13 cellular contexts compared by ENCODE assay signal in the genomic region with DNA sequence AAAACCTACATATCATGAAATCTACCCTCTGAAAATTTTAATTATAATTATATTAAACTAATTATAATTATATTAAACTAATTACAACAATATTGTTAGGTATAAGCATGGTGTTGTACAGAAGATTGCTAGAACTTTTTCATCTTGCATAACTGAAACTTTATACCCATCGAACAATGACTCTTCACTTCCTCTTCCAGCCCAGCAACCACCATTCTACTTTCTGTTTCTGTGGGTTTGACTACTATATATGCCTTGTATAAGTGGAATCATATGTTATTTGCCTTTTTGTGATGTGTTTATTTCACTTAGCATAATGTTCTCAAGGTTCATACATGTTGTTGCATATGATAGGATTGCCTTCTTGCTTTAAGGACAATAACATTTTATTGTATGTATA.
A peak's percentile ranks its signal among the peaks of the same experiment; 100 is the strongest.
DNase-seq lines count a peak whose midpoint lies in the region; ATAC-seq, FAIRE-seq and TF ChIP-seq lines count a peak whose summit lies in the region.
"Had no signal": no experiment of that assay in that cellular context is flagged by ENCODE, and none has a peak within 500 bp of the region (broad histone marks: within the 10 kb centered on the region; RNA-seq: fewer than 3 reads in every experiment).

No MANE protein-coding gene starts in this region.

- H4K20me1 ChIP-seq in OCI-LY3 (ENCODE audit: insufficient read depth, low read length): no peaks in the 10 kb centered on the region

- H3K9me3 ChIP-seq in OCI-LY3 (ENCODE audit: insufficient read depth, low read length): no peaks in the 10 kb centered on the region
- peaks cover 0 to 11% (median 0%) of the 10 kb centered on the region in 3 donors for H3K9me3 ChIP-seq in tibial artery
- H3K9me3 ChIP-seq: BE2C, MG63, right lobe of liver had no signal

- no peak for DNase-seq in KG1 (lab: John Stamatoyannopoulos, UW)
- DNase-seq in urothelium cell line (ENCODE audit: low spot score): no peak
- no peak for DNase-seq in tibial artery
- no peak for DNase-seq in putamen (ENCODE audit: low spot score)
- DNase-seq: BE2C, GF-D8, MG63, right lobe of liver had no signal

- H3K27me3 ChIP-seq in OCI-LY3 (ENCODE audit: low read depth, low read length) (no peaks in the 10 kb centered on the region), tibial artery (no peaks in the 10 kb centered on the region)
- H3K27me3 ChIP-seq: BE2C, MG63, right lobe of liver had no signal

- no peak for FAIRE-seq in urothelium cell line (lab: Jason Lieb, UNC)
- FAIRE-seq: endothelial cell of umbilical vein had no signal

- H3K36me3 ChIP-seq in OCI-LY3 (replicated peaks; ENCODE audit: low read depth, low read length) (peaks cover 7% of the 10 kb centered on the region), tibial artery (no peaks in the 10 kb centered on the region)
- H3K36me3 ChIP-seq: BE2C, MG63, right lobe of liver had no signal

- no peak overlapping the region for H3K9ac ChIP-seq in OCI-LY3 (ENCODE audit: low read length)

- H3K4me2 ChIP-seq in OCI-LY3 (ENCODE audit: low read length): 0 out of 2 replicates have a peak overlapping the region, but pooled peaks have one; percentile 19

- H3K4me1 ChIP-seq in OCI-LY3 (ENCODE audit: low read length): peaks cover 22% of the 10 kb centered on the region
- no peaks in the 10 kb centered on the region for H3K4me1 ChIP-seq in tibial artery
- H3K4me1 ChIP-seq: BE2C, right lobe of liver had no signal

- H3K27ac ChIP-seq in OCI-LY3 (ENCODE audit: low read length): peak overlapping the region; percentile 40; the same call in 1 of the 2 replicates
- no peak overlapping the region for H3K27ac ChIP-seq in tibial artery
- H3K27ac ChIP-seq: right lobe of liver had no signal

- H3K4me3 ChIP-seq in OCI-LY3 (ENCODE audit: low read length) (peak overlapping the region; percentile 5; the same call in 1 of the 2 replicates), tibial artery (no peak overlapping the region)
- H3K4me3 ChIP-seq: MG63, right lobe of liver had no signal

- ATAC-seq in GM18858 (IDR thresholded peaks at IDR 0.05; ENCODE audit: unreplicated experiment) (peak; percentile 97), GM21529 (IDR thresholded peaks at IDR 0.05; ENCODE audit: unreplicated experiment) (peak; percentile 89), HG03108 (IDR thresholded peaks at IDR 0.05; ENCODE audit: unreplicated experiment) (peak; percentile 76)
- ATAC-seq: right lobe of liver had no signal

- no peak overlapping the region for H2AFZ ChIP-seq in OCI-LY3 (ENCODE audit: low read depth, low read length)

- H3K79me2 ChIP-seq in OCI-LY3 (ENCODE audit: low read length): no peaks in the 10 kb centered on the region

- intact Hi-C loops in tibial artery (cut with DNase I; ENCODE audit: low total_unique reads): no loop called here

- TF ChIP-seq CTCF in OCI-LY3 (IDR thresholded peaks at IDR 0.05; ENCODE audit: low read depth, low read length): no peak
- no peak for TF ChIP-seq CTCF in tibial artery (IDR thresholded peaks at IDR 0.05)
